23 cellular contexts compared by ENCODE assay signal in the genomic region with DNA sequence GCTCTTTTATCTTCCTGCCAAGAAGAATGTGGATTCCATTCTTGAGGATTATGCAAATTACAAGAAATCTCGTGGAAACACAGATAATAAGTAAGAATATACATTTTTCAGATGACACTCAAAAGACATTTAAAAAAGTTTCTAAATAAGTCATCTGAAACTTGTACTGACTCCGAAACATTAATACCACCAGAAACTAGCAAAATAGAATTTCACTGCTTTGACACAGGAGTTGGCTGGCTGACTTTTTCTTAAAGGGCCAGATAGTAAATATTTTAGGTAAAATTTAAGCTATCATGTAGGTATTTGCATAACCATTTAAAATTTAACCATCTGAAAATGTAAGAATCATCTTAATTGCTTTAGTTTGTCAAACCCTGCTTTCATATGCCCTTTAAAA.
"Had no signal": no experiment of that assay in that cellular context is flagged by ENCODE, and none has a peak within 500 bp of the region (broad histone marks: within the 10 kb centered on the region; RNA-seq: fewer than 3 reads in every experiment).

No MANE protein-coding gene starts in this region.

- H3K4me1 ChIP-seq: gastrocnemius medialis, sigmoid colon, upper lobe of left lung had no signal

- H3K9me3 ChIP-seq: gastrocnemius medialis, sigmoid colon, spleen, thoracic aorta, upper lobe of left lung had no signal

- H3K9me3 Mint-ChIP-seq: activated T-helper 1 cell treated with anti-CD3 and anti-CD28 coated beads, Interleukin-12 subunit alpha, Interleukin-12 subunit beta, Interleukin-2, Interleukin-4 antibody, amounts not matched to agents 30 ng/mL and 10 ng/mL and 1 ng/mL, durations not matched to agents 14 hours and 24 hours and 36 hours; dendritic cell treated with granulocyte-macrophage colony-stimulating factor and Interleukin-4, amounts not matched to agents 40 ng/mL and 50 ng/mL, for 4 days; stimulated activated naive B cell treated with anti-CD40 and anti-IgM and Interleukin-4, amounts not matched to agents 10 μg/mL and 1 μg/mL and 100 μg/mL, for 72 hours; T-helper 1 cell treated with Interleukin-12 subunit alpha and Interleukin-12 subunit beta and Interleukin-4 antibody, amounts not matched to agents 30 μg/mL and 1 μg/mL, for 36 hours had no signal

- H3K27me3 ChIP-seq: gastrocnemius medialis, sigmoid colon, spleen, upper lobe of left lung had no signal

- H3K27ac ChIP-seq: gastrocnemius medialis, sigmoid colon, spleen, thoracic aorta, upper lobe of left lung, WERI-Rb-1 had no signal

- ATAC-seq: esophagus mucosa; gastrocnemius medialis; left lobe of liver; stimulated activated naive B cell treated with anti-CD40 and anti-IgM and Interleukin-4, amounts not matched to agents 10 μg/mL and 1 μg/mL and 100 μg/mL, for 72 hours had no signal

- H3K27me3 Mint-ChIP-seq: dendritic cell treated with granulocyte-macrophage colony-stimulating factor and Interleukin-4, amounts not matched to agents 40 ng/mL and 50 ng/mL, for 4 days; stimulated activated naive B cell treated with anti-CD40 and anti-IgM and Interleukin-4, amounts not matched to agents 10 μg/mL and 1 μg/mL and 100 μg/mL, for 72 hours had no signal

- FAIRE-seq: bronchial epithelial cell, kidney had no signal

- H3K4me3 Mint-ChIP-seq: activated T-helper 1 cell treated with anti-CD3 and anti-CD28 coated beads, Interleukin-12 subunit alpha, Interleukin-12 subunit beta, Interleukin-2, Interleukin-4 antibody, amounts not matched to agents 30 ng/mL and 10 ng/mL and 1 ng/mL, durations not matched to agents 14 hours and 24 hours and 36 hours; dendritic cell treated with granulocyte-macrophage colony-stimulating factor and Interleukin-4, amounts not matched to agents 40 ng/mL and 50 ng/mL, for 4 days; T-helper 1 cell treated with Interleukin-12 subunit alpha and Interleukin-12 subunit beta and Interleukin-4 antibody, amounts not matched to agents 30 μg/mL and 1 μg/mL, for 36 hours had no signal

- DNase-seq: activated CD4-positive, alpha-beta T cell treated with anti-CD3 and anti-CD28 coated beads for 4 hours; activated CD8-positive, alpha-beta memory T cell treated with anti-CD3 and anti-CD28 coated beads, Interleukin-2, amount 50 U/mL, for 4 hours; activated naive CD4-positive, alpha-beta T cell treated with Interleukin-2 at 50 U/mL for 16 hours; cerebellar nuclear complex; effector CD8-positive, alpha-beta T cell; gastrocnemius medialis; head of caudate nucleus; kidney; occipital lobe; posterior cingulate gyrus; sigmoid colon; spleen; stimulated activated CD4-positive, alpha-beta T cell treated with anti-CD3 and anti-CD28 coated beads, Interleukin-4, amount 100 ng/mL, for 4 hours; stimulated activated naive B cell treated with anti-CD40 and anti-IgM and Interleukin-4, amounts not matched to agents 10 μg/mL and 1 μg/mL and 100 μg/mL, for 72 hours; upper lobe of left lung; WERI-Rb-1 had no signal

- H3K4me3 ChIP-seq: gastrocnemius medialis, sigmoid colon, spleen, thoracic aorta, upper lobe of left lung had no signal

- H3K27ac Mint-ChIP-seq: activated T-helper 1 cell treated with anti-CD3 and anti-CD28 coated beads, Interleukin-12 subunit alpha, Interleukin-12 subunit beta, Interleukin-2, Interleukin-4 antibody, amounts not matched to agents 30 ng/mL and 10 ng/mL and 1 ng/mL, durations not matched to agents 14 hours and 24 hours and 36 hours; dendritic cell treated with granulocyte-macrophage colony-stimulating factor and Interleukin-4, amounts not matched to agents 40 ng/mL and 50 ng/mL, for 4 days; stimulated activated naive B cell treated with anti-CD40 and anti-IgM and Interleukin-4, amounts not matched to agents 10 μg/mL and 1 μg/mL and 100 μg/mL, for 72 hours; T-helper 1 cell treated with Interleukin-12 subunit alpha and Interleukin-12 subunit beta and Interleukin-4 antibody, amounts not matched to agents 30 μg/mL and 1 μg/mL, for 36 hours had no signal
